7 cellular contexts compared by ENCODE assay signal in the genomic region with DNA sequence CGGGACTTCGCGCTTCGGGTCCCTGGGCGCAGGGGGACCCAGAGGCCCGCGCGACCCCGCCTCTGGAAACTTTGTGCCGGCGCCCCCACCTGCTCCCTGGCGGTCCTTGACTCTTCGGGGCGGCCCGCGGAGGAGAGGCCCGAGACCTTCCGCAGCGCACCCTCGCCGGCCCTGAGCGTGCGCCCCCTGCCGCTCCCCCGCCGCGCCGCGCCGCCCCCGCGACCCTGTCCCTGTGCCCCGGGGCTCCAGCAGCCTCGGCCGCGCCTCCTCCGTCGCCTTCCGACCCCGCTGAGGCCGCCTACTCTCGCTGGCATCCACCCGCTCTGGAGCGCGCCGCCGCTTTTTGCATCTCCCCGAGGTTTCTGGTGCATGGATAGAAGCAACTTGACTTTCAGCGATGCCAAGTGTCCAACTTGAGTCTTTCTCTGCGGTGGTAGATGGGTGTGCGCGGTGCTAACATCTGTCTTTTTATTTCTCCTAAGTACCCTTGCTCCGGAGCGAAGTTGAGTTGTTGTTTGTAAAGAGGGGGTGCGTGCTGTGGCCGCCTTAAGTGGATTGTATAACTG. TPM values are rescaled to one million over a fixed set of nuclear protein-coding genes. Genes with fewer than 3 reads are reported as not detected.
A peak's percentile ranks its signal among the peaks of the same experiment; 100 is the strongest.
DNase-seq lines count a peak whose midpoint lies in the region; ATAC-seq and TF ChIP-seq lines count a peak whose summit lies in the region.

No MANE protein-coding gene starts in this region.

- no peaks in the 10 kb centered on the region for H3K9me3 ChIP-seq in HCT116 (ENCODE audit: control insufficient read depth in 1 of 2, insufficient read depth in 1 of 2, low read depth in 1 of 2, low read length in 2 of 2)

- H3K9me2 ChIP-seq in HCT116 (ENCODE audit: insufficient read depth) = no peaks in the 10 kb centered on the region

- no peak for TF ChIP-seq RAD21 in HCT116 (IDR thresholded peaks at IDR 0.05; ENCODE audit: low read depth)

- peaks cover 49 to 71% of the 10 kb centered on the region in 2 experiments for H3K4me1 ChIP-seq in HCT116 (ENCODE audit: control insufficient read depth in 1 of 2, insufficient read depth in 2 of 2, low read length in 2 of 2)

- BruUV-seq in HCT116 (replicated peaks; lab: Mats Ljungman, UMichigan) = no TSS peak

- peak overlapping the region; percentile 86 for H3K4me2 ChIP-seq in HCT116 (ENCODE audit: low read length)

- peak overlapping the region; percentile 72 to 76 for H3K4me3 ChIP-seq in HCT116 (replicated peaks in 1 of 2; ENCODE audit: low read depth in 1 of 2, low read length in 2 of 2)

- peaks cover 51% of the 10 kb centered on the region for H3K79me2 ChIP-seq in HCT116 (ENCODE audit: insufficient read depth, low read length)

- H3K27ac ChIP-seq in HCT116 (ENCODE audit: low read depth, low read length) = peak overlapping the region; percentile 76

- no peak for DNase-seq in HCT116 (ENCODE audit: low read depth, low spot score)
- DNase-seq in NCI-H1092 (lab: John Stamatoyannopoulos, UW) = peak; percentile 47
- DNase-seq in cerebellar cortex (ENCODE audit: low spot score) = peak; percentile 61
- DNase-seq in left lobe of liver (ENCODE audit: low spot score) = peak; percentile 66
- peak; percentile 61 to 65 for DNase-seq in stimulated activated CD4-positive, alpha-beta T cell treated with anti-CD3 and anti-CD28 coated beads, Interleukin-2, amount 100 ng/mL, for 48 hours

- H2AFZ ChIP-seq in HCT116 (ENCODE audit: low read depth, low read length, poor library complexity, severe bottlenecking) = no peak overlapping the region

- no peaks in the 10 kb centered on the region for H3K36me3 ChIP-seq in HCT116 (ENCODE audit: control insufficient read depth in 1 of 2, insufficient read depth in 2 of 2, low read length in 2 of 2)

- ATAC-seq in HCT116 = peak; percentile 23
- ATAC-seq in activated CD4-positive, CD25-positive, alpha-beta regulatory T cell treated with anti-CD3 and anti-CD28 coated beads, Interleukin-2, amount 50 U/mL, for 24 hours = peak; percentile 46 to 49
- ATAC-seq in left lobe of liver = peak; percentile 50

- no peaks in the 10 kb centered on the region for H3K27me3 ChIP-seq in HCT116 (ENCODE audit: insufficient read depth, low read length)

- intact Hi-C loops in HCT116 (cut with micrococcal nuclease) = loop anchor here (2.0 to 5.0 kb wide), 2 partner anchors 83 to 117 kb away; a partner anchor contains a TSS

- H4K20me1 ChIP-seq in HCT116 (ENCODE audit: insufficient read depth) = peaks cover 9% of the 10 kb centered on the region; the same call in 1 of the 2 replicates

- peak overlapping the region; percentile 78 for H3K9ac ChIP-seq in HCT116 (ENCODE audit: low read length)

- POLR2A ChIA-PET in HCT116 (lab: Charles Lee) = no interaction called here

- TF ChIP-seq CTCF in GM12874 (IDR thresholded peaks at IDR 0.05; ENCODE audit: insufficient read depth, low read depth, low read length) = peak; percentile 54
- TF ChIP-seq CTCF in HCT116 (IDR thresholded peaks at IDR 0.05 in 2 of 3, conservative IDR thresholded peaks at IDR 0.05 in 1 of 3; ENCODE audit: borderline replicate concordance in 1 of 3, insufficient read depth in 1 of 3, low read depth in 2 of 3, low read length in 2 of 3) = peak in 1 of 3 experiments; percentile 21; a peak in 1 of 6 replicates

- no peak for TF ChIP-seq POLR2A in HCT116 (IDR thresholded peaks at IDR 0.05; ENCODE audit: borderline replicate concordance, extremely low read depth, insufficient read depth, insufficient read length)

- RAD21 ChIA-PET in HCT116 (lab: Charles Lee; ENCODE audit: low non-redundant PET in 1 of 2, low total read pairs in 2 of 2, uncharacterized antibody in 2 of 2, unreplicated experiment in 2 of 2) = no interaction called here

- CTCF ChIA-PET in HCT116 (lab: Charles Lee) = no interaction called here

TF ChIP-seq in HCT116, 20 proteins besides CTCF, POLR2A, EP300 and RAD21:
- no peak for TF ChIP-seq EZH2phosphoT487 (IDR thresholded peaks at IDR 0.05; ENCODE audit: borderline replicate concordance)
- TF ChIP-seq EGR1 (IDR thresholded peaks at IDR 0.05; ENCODE audit: low read depth) = peak; percentile 70
- TF ChIP-seq JUND (IDR thresholded peaks at IDR 0.05) = no peak
- TF ChIP-seq TCF7L2 (IDR thresholded peaks at IDR 0.05; ENCODE audit: borderline replicate concordance, extremely low read depth, insufficient read depth, insufficient read length) = no peak
- TF ChIP-seq POLR2AphosphoS5 (IDR thresholded peaks at IDR 0.05; ENCODE audit: low read depth, low read length) = no peak; the same call in 1 of the 2 replicates
- TF ChIP-seq CEBPB (IDR thresholded peaks at IDR 0.05; ENCODE audit: low read depth) = no peak
- TF ChIP-seq ZFX (IDR thresholded peaks at IDR 0.05) = 0 out of 2 replicates have a peak, but pooled peaks have one; percentile 49

RNA-seq across cellular contexts. Expression of a gene that starts 0.4 kb away (rescaled TPM):
- 27.6 TPM for total RNA-seq in HCT116 (2021; ENCODE audit: unreplicated experiment)
- 23.4 and 29.7 TPM in 2 replicates for polyA plus RNA-seq in HCT116 (2012)
- total RNA-seq in left lobe of liver = 10.6 TPM
